ENCODE assay signal across 19 cellular contexts in genomic region chr2:222296311-222296736, GRCh38. TPM values are rescaled to one million over a fixed set of nuclear protein-coding genes. Genes with fewer than 3 reads are reported as not detected.
DNase-seq lines count a peak whose midpoint lies in the region; ATAC-seq and TF ChIP-seq lines count a peak whose summit lies in the region.
"Had no signal": no experiment of that assay in that cellular context is flagged by ENCODE, and none has a peak within 500 bp of the region (broad histone marks: within the 10 kb centered on the region; RNA-seq: fewer than 3 reads in every experiment).

No MANE protein-coding gene starts in this region.

- H3K36me3 ChIP-seq in SK-N-SH (replicated peaks in 1 of 2; ENCODE audit: control insufficient read depth in 1 of 2, insufficient read depth in 2 of 2, low read length in 1 of 2) (no peaks in the 10 kb centered on the region), HEK293 (ENCODE audit: control insufficient read depth in 2 of 2, insufficient read depth in 1 of 2, low read length in 2 of 2) (peaks cover 14 to 57% of the 10 kb centered on the region in 2 experiments; a peak in 2 of 3 replicates), thyroid gland (no peaks in the 10 kb centered on the region)
- H3K36me3 ChIP-seq: gastrocnemius medialis, tibial nerve had no signal

- no peaks in the 10 kb centered on the region for H3K9me2 ChIP-seq in SK-N-SH

- H2AFZ ChIP-seq in SK-N-SH (ENCODE audit: low read depth), result no peak overlapping the region

- H3K27me3 ChIP-seq in SK-N-SH (ENCODE audit: insufficient read depth) (peaks cover 98% of the 10 kb centered on the region), thyroid gland (peaks cover 74% of the 10 kb centered on the region)

- peaks cover 0 to 2% of the 10 kb centered on the region in 2 experiments; a peak in 1 of 4 replicates for H3K4me1 ChIP-seq in SK-N-SH (ENCODE audit: control insufficient read depth in 1 of 2, insufficient read depth in 2 of 2, low read depth in 1 of 2, low read length in 1 of 2)
- H3K4me1 ChIP-seq in HEK293 (ENCODE audit: control insufficient read depth, insufficient read depth, low read length), result peaks cover 8% of the 10 kb centered on the region
- peaks cover 6 to 24% of the 10 kb centered on the region in 2 donors for H3K4me1 ChIP-seq in thyroid gland

- no peak for TF ChIP-seq EP300 in SK-N-SH (IDR thresholded peaks at IDR 0.05; ENCODE audit: borderline replicate concordance in 1 of 2, low read depth in 1 of 2, low read length in 1 of 2)

- no peaks in the 10 kb centered on the region for H3K79me2 ChIP-seq in SK-N-SH (ENCODE audit: insufficient read depth)

- H3K9me3 Mint-ChIP-seq in brain (peaks cover 0 to 20% (median 3%) of the 10 kb centered on the region in 5 experiments), nephron progenitor cell (no peaks in the 10 kb centered on the region), progenitor cell of endocrine pancreas (ENCODE audit: low read depth) (no peaks in the 10 kb centered on the region)

- H3K9ac ChIP-seq in SK-N-SH, result no peak overlapping the region

- no peak for ATAC-seq in SK-N-SH treated with all-trans-retinoic acid at 6 μM for 48 hours
- ATAC-seq: gastrocnemius medialis had no signal

- H3K27ac Mint-ChIP-seq in brain, result peak overlapping the region in 3 of 5 experiments; percentile 91 to 98 (median 93)
- no peak overlapping the region for H3K27ac Mint-ChIP-seq in nephron progenitor cell
- H3K27ac Mint-ChIP-seq in progenitor cell of endocrine pancreas, result no peak overlapping the region

- H3K4me3 ChIP-seq in SK-N-SH (ENCODE audit: low read depth in 2 of 2, low read length in 1 of 2) (peak overlapping the region in 1 of 2 experiments; percentile 51; a peak in 2 of 4 replicates), HEK293 (ENCODE audit: low read depth, low read length) (no peak overlapping the region), thyroid gland (replicated peaks in 1 of 3) (no peak overlapping the region)

- H3K4me3 Mint-ChIP-seq in brain, result peak overlapping the region; percentile 54 to 86 (median 80)
- peak overlapping the region; percentile 80 for H3K4me3 Mint-ChIP-seq in nephron progenitor cell
- H3K4me3 Mint-ChIP-seq in progenitor cell of endocrine pancreas (ENCODE audit: low read depth), result no peak overlapping the region

- WGBS in SK-N-SH (ENCODE audit: low lambda C conversion rate), result 29% methylated on average over 6 of the region's 6 CpGs
- WGBS in thyroid gland, 2 donors, result 12 to 15% methylated on average over 6 of the region's 6 CpGs

- peaks cover 100% of the 10 kb centered on the region for H3K27me3 Mint-ChIP-seq in brain
- peaks cover 90% of the 10 kb centered on the region for H3K27me3 Mint-ChIP-seq in nephron progenitor cell (ENCODE audit: low read depth, poor library complexity)
- peaks cover 100% of the 10 kb centered on the region for H3K27me3 Mint-ChIP-seq in progenitor cell of endocrine pancreas

- CTCF ChIA-PET in SK-N-SH (lab: Yijun Ruan, JAX) (interaction anchor here (1.3 to 1.7 kb wide), 2 partner anchors 16 to 18 kb away, joined by 4 to 6 read pairs; no protein-coding TSS in a partner anchor), HEK293 (lab: Yijun Ruan, JAX) (no interaction called here)

- no peak for TF ChIP-seq POLR2A in thyroid gland (IDR thresholded peaks at IDR 0.05)

- H3K4me2 ChIP-seq in SK-N-SH, result peak overlapping the region; percentile 80; the same call in 1 of the 2 replicates

- TF ChIP-seq RAD21 in SK-N-SH (IDR thresholded peaks at IDR 0.05; ENCODE audit: low read length), result no peak

- H3K4me1 Mint-ChIP-seq in brain (peaks cover 75% of the 10 kb centered on the region), nephron progenitor cell (peaks cover 94% of the 10 kb centered on the region), progenitor cell of endocrine pancreas (ENCODE audit: low read depth) (peaks cover 2% of the 10 kb centered on the region)

- H3F3A ChIP-seq in SK-N-SH (replicated peaks; ENCODE audit: insufficient read depth), result no peaks in the 10 kb centered on the region

- no peaks in the 10 kb centered on the region for H4K20me1 ChIP-seq in SK-N-SH (ENCODE audit: insufficient read depth)

- H3K27ac ChIP-seq in SK-N-SH (ENCODE audit: low read depth in 2 of 2, low read length in 1 of 2) (no peak overlapping the region), HEK293 (ENCODE audit: extremely low read depth, low read depth, low read length) (no peak overlapping the region), thyroid gland (no peak overlapping the region)
- H3K27ac ChIP-seq: gastrocnemius medialis, tibial nerve had no signal

- POLR2A ChIA-PET in SK-N-SH (lab: Yijun Ruan, JAX) (no interaction called here), HEK293 (lab: Yijun Ruan, JAX) (interaction anchor here (0.6 kb wide), 1 partner anchor 59 kb away, joined by 3 read pairs; no protein-coding TSS in a partner anchor)

- TF ChIP-seq CTCF in SK-N-SH (IDR thresholded peaks at IDR 0.05) (no peak), HEK293 (tag by site-specific recombination; IDR thresholded peaks at IDR 0.05) (no peak), brain (conservative IDR thresholded peaks at IDR 0.05) (no peak), nephron progenitor cell (IDR thresholded peaks at IDR 0.05) (no peak), progenitor cell of endocrine pancreas (IDR thresholded peaks at IDR 0.05; ENCODE audit: unreplicated experiment) (no peak), thyroid gland (IDR thresholded peaks at IDR 0.05) (no peak)

- intact Hi-C loops in thyroid gland (cut with DNase I), result no loop called here

- no peak for DNase-seq in SK-N-SH
- DNase-seq in nephron progenitor cell, result no peak
- DNase-seq in progenitor cell of endocrine pancreas (ENCODE audit: low spot score, unreplicated experiment), result no peak
- DNase-seq in thyroid gland, result no peak
- DNase-seq in SIG-M5 treated with dmso at 0.1 percent for 504 hours (lab: John Stamatoyannopoulos, UW; ENCODE audit: unreplicated experiment), result no peak
- DNase-seq: 8988T; activated CD4-positive, alpha-beta T cell treated with anti-CD3 and anti-CD28 coated beads for 4 hours; activated gamma-delta T cell treated with Interleukin-2 at 50 U/mL for 16 hours; dermis blood vessel endothelial cell; DMS 273 treated with DMSO at 0.1 percent for 48 hours; gastrocnemius medialis; NCI-H1930; NK-92 treated with Interleukin-12 subunit alpha and Interleukin-12 subunit beta, amount 100 ng/mL, for 24 hours had no signal

- H3K9me3 ChIP-seq in SK-N-SH (no peaks in the 10 kb centered on the region), HEK293 (ENCODE audit: control insufficient read depth, insufficient read depth, low read depth, low read length) (no peaks in the 10 kb centered on the region), thyroid gland (no peaks in the 10 kb centered on the region)
- H3K9me3 ChIP-seq: gastrocnemius medialis, tibial nerve had no signal

- H3K36me3 Mint-ChIP-seq in brain, result peaks cover 19% of the 10 kb centered on the region
- H3K36me3 Mint-ChIP-seq in nephron progenitor cell (ENCODE audit: low read depth), result no peaks in the 10 kb centered on the region
- peaks cover 2% of the 10 kb centered on the region for H3K36me3 Mint-ChIP-seq in progenitor cell of endocrine pancreas (ENCODE audit: insufficient read depth)

TF ChIP-seq in SK-N-SH, 30 proteins besides CTCF, POLR2A, EP300 and RAD21 (continues in another document):
- TF ChIP-seq MEF2A (IDR thresholded peaks at IDR 0.05; ENCODE audit: borderline replicate concordance, low read depth) (no peak), RCOR1 (IDR thresholded peaks at IDR 0.05; ENCODE audit: low read length) (no peak), IRF3 (IDR thresholded peaks at IDR 0.05; ENCODE audit: low read depth, low read length) (no peak)

TF ChIP-seq in SK-N-SH treated with all-trans-retinoic acid at 6 μM for 48 hours, 23 proteins besides CTCF, POLR2A, EP300 and RAD21 (continues in another document):
- TF ChIP-seq CSRNP3 (CRISPR knock-in tag; IDR thresholded peaks at IDR 0.05) (no peak), GLIS3 (CRISPR knock-in tag; IDR thresholded peaks at IDR 0.05) (no peak), ESRRG (CRISPR knock-in tag; IDR thresholded peaks at IDR 0.05) (no peak), ZNF70 (CRISPR knock-in tag; IDR thresholded peaks at IDR 0.05) (no peak), CSDC2 (CRISPR knock-in tag; IDR thresholded peaks at IDR 0.05) (no peak)

TF ChIP-seq in HEK293, 187 proteins besides CTCF, POLR2A, EP300 and RAD21 (continues in another document):
- no peak for TF ChIP-seq ZBTB49 (tag by site-specific recombination; IDR thresholded peaks at IDR 0.05; ENCODE audit: low read depth)
- TF ChIP-seq ATF2 (tag by site-specific recombination; IDR thresholded peaks at IDR 0.05; ENCODE audit: low read depth), result no peak

RNA-seq across cellular contexts. Expression of gene PAX3, which starts 2.5 kb away (rescaled TPM):
- polyA plus RNA-seq in SK-N-SH (2012; rRNA removed), result not detected in 2 replicates
- polyA plus RNA-seq in SK-N-SH (2012; cell fraction: cytosol; rRNA removed), result not detected in 2 replicates
- 0.11 TPM in 1 of 2 replicates, not detected in the other for polyA plus RNA-seq in SK-N-SH (2012; cell fraction: nucleus; rRNA removed)
- not detected for polyA plus RNA-seq in brain (ENCODE audit: insufficient read depth, low read depth, low replicate concordance)
- total RNA-seq in progenitor cell of endocrine pancreas, result 0.16 TPM in 1 of 2 replicates, not detected in the other
- total RNA-seq in thyroid gland, result not detected
- total RNA-seq: dermis blood vessel endothelial cell, kidney epithelial cell, tibial nerve had no signal
- polyA plus RNA-seq: neural cell had no signal

Comparison
In these comparisons a context has a peak if more than half of its experiments do, and no peak if none do; other contexts are left out.
1. H3K27ac Mint-ChIP-seq: peak in brain (3 of 5); none in nephron progenitor cell (single experiment) and progenitor cell of endocrine pancreas (single experiment).